10 cellular contexts compared by ENCODE assay signal in genomic region chr10:70584941-70585544, GRCh38. TPM values are rescaled to one million over a fixed set of nuclear protein-coding genes. Genes with fewer than 3 reads are reported as not detected.
DNase-seq lines count a peak whose midpoint lies in the region; ATAC-seq and TF ChIP-seq lines count a peak whose summit lies in the region.
"Had no signal": no experiment of that assay in that cellular context is flagged by ENCODE, and none has a peak within 500 bp of the region (broad histone marks: within the 10 kb centered on the region; RNA-seq: fewer than 3 reads in every experiment).

No MANE protein-coding gene starts in this region.

- peak; percentile 24 for DNase-seq in H4 (ENCODE audit: low spot score)
- peak; percentile 70 for DNase-seq in NCI-H2171 (lab: John Stamatoyannopoulos, UW)
- DNase-seq in T-helper 1 cell: no peak

- H3K36me3 Mint-ChIP-seq in brain: no peaks in the 10 kb centered on the region

- H3K27me3 Mint-ChIP-seq in brain: peaks cover 12% of the 10 kb centered on the region

- H3K4me3 ChIP-seq in neuron (ENCODE audit: low read length): no peak overlapping the region
- H3K4me3 ChIP-seq: prostate gland, tibial artery had no signal

- H3K4me1 ChIP-seq in neuron (ENCODE audit: insufficient read depth, low read length): peaks cover 14% of the 10 kb centered on the region
- H3K4me1 ChIP-seq: prostate gland, tibial artery had no signal

- H2AFZ ChIP-seq in neuron (ENCODE audit: low read depth, low read length): peak overlapping the region; percentile 41

- ATAC-seq in HG03196 (IDR thresholded peaks at IDR 0.05; ENCODE audit: unreplicated experiment): no peak
- no peak for ATAC-seq in GM21737 (IDR thresholded peaks at IDR 0.05; ENCODE audit: unreplicated experiment)
- ATAC-seq in HG02763 (IDR thresholded peaks at IDR 0.05; ENCODE audit: unreplicated experiment): no peak

- H3K27ac Mint-ChIP-seq in brain: peak overlapping the region; percentile 75 to 94 (median 86)

- TF ChIP-seq CTCF in brain (conservative IDR thresholded peaks at IDR 0.05): no peak

- peak overlapping the region in 4 of 5 experiments; percentile 26 to 64 (median 41) for H3K4me3 Mint-ChIP-seq in brain

- no peaks in the 10 kb centered on the region for H3K9me3 Mint-ChIP-seq in brain

- no peaks in the 10 kb centered on the region for H3K9me3 ChIP-seq in neuron (ENCODE audit: low read length)
- H3K9me3 ChIP-seq: prostate gland, tibial artery had no signal

- no peaks in the 10 kb centered on the region for H3K27me3 ChIP-seq in neuron (ENCODE audit: insufficient read depth, low read length)

- peaks cover 72% of the 10 kb centered on the region for H3K4me1 Mint-ChIP-seq in brain

- no peaks in the 10 kb centered on the region for H3K36me3 ChIP-seq in neuron (ENCODE audit: insufficient read depth, low read length)
- H3K36me3 ChIP-seq: prostate gland, tibial artery had no signal

RNA-seq across cellular contexts. Expression of gene PRF1, which starts 17.5 kb away (rescaled TPM):
- not detected in 2 replicates for total RNA-seq in H4 (2014; rRNA removed; shearing (Covaris generic))
- polyA plus RNA-seq in brain (ENCODE audit: insufficient read depth, low read depth, low replicate concordance): 4.3 TPM

Comparison
In these comparisons a context has a peak if more than half of its experiments do, and no peak if none do; other contexts are left out.
1. DNase-seq: peak in H4 (single experiment) and NCI-H2171 (single experiment); none in T-helper 1 cell (0 of 5).